Comparison of ENCODE assay signal across 18 cellular contexts in the genomic region with DNA sequence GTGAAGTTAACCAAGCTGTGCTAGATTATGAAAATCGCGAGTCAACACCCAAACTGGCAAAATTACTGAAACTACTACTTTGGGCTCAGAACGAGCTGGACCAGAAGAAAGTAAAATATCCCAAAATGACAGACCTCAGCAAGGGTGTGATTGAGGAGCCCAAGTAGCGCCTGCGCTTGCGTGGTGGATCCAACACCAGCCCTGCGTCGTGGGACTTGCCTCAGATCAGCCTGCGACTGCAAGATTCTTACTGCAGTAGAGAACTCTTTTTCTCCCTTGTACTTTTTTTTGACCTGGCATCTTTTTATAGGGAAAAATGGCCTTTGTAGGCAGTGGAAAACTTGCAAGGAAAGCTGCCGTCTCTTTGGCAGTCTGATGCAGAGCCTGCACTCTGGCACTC. TPM values are rescaled to one million over a fixed set of nuclear protein-coding genes. Genes with fewer than 3 reads are reported as not detected.
DNase-seq lines count a peak whose midpoint lies in the region; ATAC-seq, FAIRE-seq and TF ChIP-seq lines count a peak whose summit lies in the region.
"Had no signal": no experiment of that assay in that cellular context is flagged by ENCODE, and none has a peak within 500 bp of the region (broad histone marks: within the 10 kb centered on the region; RNA-seq: fewer than 3 reads in every experiment).

No MANE protein-coding gene starts in this region.

- no peak for ATAC-seq in activated naive CD8-positive, alpha-beta T cell treated with anti-CD3 and anti-CD28 coated beads, Interleukin-2, amount 10 ng/mL, durations not matched to agents 7 days and 5 days (ENCODE audit: low read depth)
- no peak for ATAC-seq in GM23338
- ATAC-seq: A549; CD8-positive, alpha-beta T cell had no signal

- no peak overlapping the region for H2AFZ ChIP-seq in GM23338
- H2AFZ ChIP-seq in hepatocyte, result no peak overlapping the region

- H3K9me2 ChIP-seq in GM23338 (ENCODE audit: insufficient read depth) (no peaks in the 10 kb centered on the region), hepatocyte (replicated peaks; ENCODE audit: insufficient read depth) (no peaks in the 10 kb centered on the region)

- WGBS in hepatocyte (ENCODE audit: low lambda C conversion rate, missing lambda C conversion rate), result 93% methylated on average over 10 of the region's 10 CpGs

- H3K36me3 ChIP-seq in GM23338 (ENCODE audit: insufficient read depth) (peaks cover 57% of the 10 kb centered on the region), kidney (ENCODE audit: control insufficient read depth in 1 of 2, insufficient read depth in 2 of 2, low read length in 2 of 2) (peaks cover 33 to 48% of the 10 kb centered on the region in 2 donors), hepatocyte (replicated peaks; ENCODE audit: insufficient read depth, low read depth) (no peaks in the 10 kb centered on the region)

- H3K4me2 ChIP-seq in GM23338 (no peak overlapping the region), hepatocyte (no peak overlapping the region)
- H3K4me2 ChIP-seq: A549 had no signal

- TF ChIP-seq CTCF in GM23338 (conservative IDR thresholded peaks at IDR 0.05; ENCODE audit: low read depth in 2 of 2) (no peak), kidney (IDR thresholded peaks at IDR 0.05; ENCODE audit: borderline replicate concordance, extremely low read depth, insufficient read depth) (no peak), hepatocyte (IDR thresholded peaks at IDR 0.05; ENCODE audit: poor library complexity) (no peak)

- H3K4me3 Mint-ChIP-seq in activated naive CD8-positive, alpha-beta T cell treated with anti-CD3 and anti-CD28 coated beads, Interleukin-2, amount 10 ng/mL, durations not matched to agents 7 days and 5 days, result no peak overlapping the region
- no peak overlapping the region for H3K4me3 Mint-ChIP-seq in activated naive CD8-positive, alpha-beta T cell treated with anti-CD3 and anti-CD28 coated beads for 36 hours
- H3K4me3 Mint-ChIP-seq in GM23338, result no peak overlapping the region
- H3K4me3 Mint-ChIP-seq in IgD-negative memory B cell, result peak overlapping the region in 1 of 4 donors; percentile 83
- H3K4me3 Mint-ChIP-seq: CD14-positive monocyte; CD8-positive, alpha-beta T cell; H9 had no signal

- H3K27ac ChIP-seq in GM23338 (ENCODE audit: low read depth), result 0 out of 2 replicates have a peak overlapping the region, but pooled peaks have one; percentile 14
- no peak overlapping the region for H3K27ac ChIP-seq in kidney (ENCODE audit: low read depth in 2 of 2, low read length in 2 of 2)
- no peak overlapping the region for H3K27ac ChIP-seq in hepatocyte
- H3K27ac ChIP-seq: A549 had no signal

- peaks cover 9% of the 10 kb centered on the region for H3K4me1 ChIP-seq in GM23338 (ENCODE audit: insufficient read depth)
- H3K4me1 ChIP-seq in kidney (ENCODE audit: control insufficient read depth in 1 of 2, insufficient read depth in 1 of 2, low read depth in 1 of 2, low read length in 2 of 2), result no peaks in the 10 kb centered on the region
- peaks cover 4% of the 10 kb centered on the region for H3K4me1 ChIP-seq in hepatocyte (ENCODE audit: insufficient read depth)

- H4K20me1 ChIP-seq in GM23338 (replicated peaks; ENCODE audit: insufficient read depth), result peaks cover 71% of the 10 kb centered on the region
- H4K20me1 ChIP-seq in hepatocyte (ENCODE audit: insufficient read depth, poor library complexity, severe bottlenecking), result peaks cover 26% of the 10 kb centered on the region

- POLR2A ChIA-PET in activated naive CD8-positive, alpha-beta T cell treated with anti-CD3 and anti-CD28 coated beads, Interleukin-2, amount 10 ng/mL, durations not matched to agents 7 days and 5 days (lab: Charles Lee), result no interaction called here

- DNase-seq in activated naive CD8-positive, alpha-beta T cell treated with anti-CD3 and anti-CD28 coated beads, Interleukin-2, amount 10 ng/mL, durations not matched to agents 7 days and 5 days, result peak; percentile 7
- DNase-seq in activated naive CD8-positive, alpha-beta T cell treated with anti-CD3 and anti-CD28 coated beads for 36 hours, result no peak
- DNase-seq in GM23338 (ENCODE audit: low spot score) (no peak), kidney (peak; percentile 24), NCI-H146 (lab: John Stamatoyannopoulos, UW) (no peak), hepatocyte (ENCODE audit: low spot score) (no peak), NCI-H2081 (lab: John Stamatoyannopoulos, UW) (no peak)
- DNase-seq: CD8-positive, alpha-beta T cell; COR-L47; DND-41; GDM1; GOT3; H9 had no signal

- H3F3A ChIP-seq in GM23338 (replicated peaks; ENCODE audit: low read depth), result peaks cover 29% of the 10 kb centered on the region

- H3K79me2 ChIP-seq in GM23338 (replicated peaks; ENCODE audit: insufficient read depth) (peaks cover 100% of the 10 kb centered on the region), hepatocyte (peaks cover 67% of the 10 kb centered on the region)

- FAIRE-seq in kidney (lab: Jason Lieb, UNC), result no peak
- FAIRE-seq: A549, GM12892 had no signal

- H3K9ac ChIP-seq in kidney (ENCODE audit: low read length in 2 of 2), result no peak overlapping the region

- H3K4me1 Mint-ChIP-seq in activated naive CD8-positive, alpha-beta T cell treated with anti-CD3 and anti-CD28 coated beads, Interleukin-2, amount 10 ng/mL, durations not matched to agents 7 days and 5 days, result peaks cover 12% of the 10 kb centered on the region
- peaks cover 21% of the 10 kb centered on the region for H3K4me1 Mint-ChIP-seq in activated naive CD8-positive, alpha-beta T cell treated with anti-CD3 and anti-CD28 coated beads for 36 hours
- peaks cover 4% of the 10 kb centered on the region; the same call in 2 of the 3 replicates for H3K4me1 Mint-ChIP-seq in GM23338
- H3K4me1 Mint-ChIP-seq in IgD-negative memory B cell, result peaks cover 5 to 7% (median 7%) of the 10 kb centered on the region in 3 donors

- H3K4me3 ChIP-seq in GM23338 (no peak overlapping the region), kidney (ENCODE audit: low read length in 2 of 2) (no peak overlapping the region), hepatocyte (no peak overlapping the region)
- H3K4me3 ChIP-seq: A549 had no signal

- H3K36me3 Mint-ChIP-seq in activated naive CD8-positive, alpha-beta T cell treated with anti-CD3 and anti-CD28 coated beads, Interleukin-2, amount 10 ng/mL, durations not matched to agents 7 days and 5 days, result peaks cover 37% of the 10 kb centered on the region
- H3K36me3 Mint-ChIP-seq in activated naive CD8-positive, alpha-beta T cell treated with anti-CD3 and anti-CD28 coated beads for 36 hours, result peaks cover 23% of the 10 kb centered on the region
- H3K36me3 Mint-ChIP-seq in GM23338 (ENCODE audit: low read depth) (peaks cover 88% of the 10 kb centered on the region), IgD-negative memory B cell (peaks cover 6% of the 10 kb centered on the region)

- no peaks in the 10 kb centered on the region for H3K9me3 ChIP-seq in kidney (ENCODE audit: control insufficient read depth in 1 of 2, low read length in 2 of 2)
- H3K9me3 ChIP-seq in hepatocyte (ENCODE audit: low read depth), result no peaks in the 10 kb centered on the region

- H3K27me3 ChIP-seq in GM23338 (ENCODE audit: insufficient read depth) (no peaks in the 10 kb centered on the region), hepatocyte (no peaks in the 10 kb centered on the region)

- peaks cover 1% of the 10 kb centered on the region for H3K9me3 Mint-ChIP-seq in activated naive CD8-positive, alpha-beta T cell treated with anti-CD3 and anti-CD28 coated beads, Interleukin-2, amount 10 ng/mL, durations not matched to agents 7 days and 5 days
- H3K9me3 Mint-ChIP-seq in activated naive CD8-positive, alpha-beta T cell treated with anti-CD3 and anti-CD28 coated beads for 36 hours, result peaks cover 2% of the 10 kb centered on the region
- no peaks in the 10 kb centered on the region for H3K9me3 Mint-ChIP-seq in GM23338
- H3K9me3 Mint-ChIP-seq in IgD-negative memory B cell, result no peaks in the 10 kb centered on the region
- H3K9me3 Mint-ChIP-seq: CD8-positive, alpha-beta T cell; H9 had no signal

- no peak overlapping the region for H3K27ac Mint-ChIP-seq in activated naive CD8-positive, alpha-beta T cell treated with anti-CD3 and anti-CD28 coated beads, Interleukin-2, amount 10 ng/mL, durations not matched to agents 7 days and 5 days
- H3K27ac Mint-ChIP-seq in activated naive CD8-positive, alpha-beta T cell treated with anti-CD3 and anti-CD28 coated beads for 36 hours, result no peak overlapping the region
- H3K27ac Mint-ChIP-seq in GM23338 (no peak overlapping the region), IgD-negative memory B cell (peak overlapping the region in 2 of 3 donors; percentile 74 to 86)
- H3K27ac Mint-ChIP-seq: CD14-positive monocyte; CD8-positive, alpha-beta T cell had no signal

- H3K27me3 Mint-ChIP-seq in activated naive CD8-positive, alpha-beta T cell treated with anti-CD3 and anti-CD28 coated beads, Interleukin-2, amount 10 ng/mL, durations not matched to agents 7 days and 5 days, result no peaks in the 10 kb centered on the region
- H3K27me3 Mint-ChIP-seq in activated naive CD8-positive, alpha-beta T cell treated with anti-CD3 and anti-CD28 coated beads for 36 hours, result no peaks in the 10 kb centered on the region
- H3K27me3 Mint-ChIP-seq in GM23338 (ENCODE audit: insufficient read depth, low read depth, poor library complexity) (peaks cover 2% of the 10 kb centered on the region), IgD-negative memory B cell (no peaks in the 10 kb centered on the region)

- intact Hi-C loops in kidney (cut with DNase I), result no loop called here

RNA-seq across cellular contexts. Expression of a gene that starts 6.8 kb away (rescaled TPM):
- total RNA-seq in activated naive CD8-positive, alpha-beta T cell treated with anti-CD3 and anti-CD28 coated beads, Interleukin-2, amount 10 ng/mL, durations not matched to agents 7 days and 5 days, result 10 to 100 TPM; 42.1 to 43.0 TPM
- 10 to 100 TPM; 47.6 to 48.5 TPM for total RNA-seq in activated naive CD8-positive, alpha-beta T cell treated with anti-CD3 and anti-CD28 coated beads for 36 hours
- 102 and 106 TPM in 2 replicates for total RNA-seq in GM23338 (2014; rRNA removed; shearing (Covaris generic))
- polyA plus RNA-seq in GM23338 (2016; fragmentation: Nextera tagmentation; extraction: Ambion mirVana), result 41.7 and 41.8 TPM in 2 replicates
- 12.1 TPM for polyA plus RNA-seq in IgD-negative memory B cell
- total RNA-seq in kidney, result 37.3 TPM
- polyA plus RNA-seq in kidney (ENCODE audit: insufficient read depth, low read depth, low replicate concordance), result 16.4 TPM
- 35.4 and 35.5 TPM in 2 replicates for total RNA-seq in hepatocyte
- 16.5 and 17.9 TPM in 2 replicates for polyA plus RNA-seq in hepatocyte

RNA-seq across cellular contexts. Expression of a gene that starts 7.8 kb away (rescaled TPM):
- total RNA-seq in activated naive CD8-positive, alpha-beta T cell treated with anti-CD3 and anti-CD28 coated beads, Interleukin-2, amount 10 ng/mL, durations not matched to agents 7 days and 5 days, result 10 to 100 TPM; 40.9 to 43.5 TPM
- 10 to 100 TPM; 49.7 to 52.1 TPM for total RNA-seq in activated naive CD8-positive, alpha-beta T cell treated with anti-CD3 and anti-CD28 coated beads for 36 hours
- 24.2 and 32.0 TPM in 2 replicates for total RNA-seq in GM23338 (2014; rRNA removed; shearing (Covaris generic))
- 36.1 and 39.3 TPM in 2 replicates for polyA plus RNA-seq in GM23338 (2016; fragmentation: Nextera tagmentation; extraction: Ambion mirVana)
- 4.1 TPM for polyA plus RNA-seq in IgD-negative memory B cell
- total RNA-seq in kidney, result 9.5 TPM
- 2.0 TPM for polyA plus RNA-seq in kidney (ENCODE audit: insufficient read depth, low read depth, low replicate concordance)
- 17.3 and 26.9 TPM in 2 replicates for total RNA-seq in hepatocyte
- 83.9 and 113 TPM in 2 replicates for polyA plus RNA-seq in hepatocyte
- total RNA-seq: HT1080 had no signal

RNA-seq across cellular contexts. Expression of a gene that starts 18.4 kb away (rescaled TPM):
- 100 to 1,000 TPM; 100 to 104 TPM for total RNA-seq in activated naive CD8-positive, alpha-beta T cell treated with anti-CD3 and anti-CD28 coated beads, Interleukin-2, amount 10 ng/mL, durations not matched to agents 7 days and 5 days
- total RNA-seq in activated naive CD8-positive, alpha-beta T cell treated with anti-CD3 and anti-CD28 coated beads for 36 hours, result 10 to 100 TPM; 46.3 to 47.2 TPM
- 147 and 162 TPM in 2 replicates for total RNA-seq in GM23338 (2014; rRNA removed; shearing (Covaris generic))
- polyA plus RNA-seq in GM23338 (2016; fragmentation: Nextera tagmentation; extraction: Ambion mirVana) (61.5 and 72.4 TPM in 2 replicates), IgD-negative memory B cell (42.8 TPM), kidney (ENCODE audit: insufficient read depth, low read depth, low replicate concordance) (23.0 TPM), hepatocyte (23.7 and 26.5 TPM in 2 replicates)
- total RNA-seq in kidney (67.9 TPM), hepatocyte (31.5 and 31.6 TPM in 2 replicates)

Comparison
In these comparisons a context has a peak if more than half of its experiments do, and no peak if none do; other contexts are left out.
1. DNase-seq: peak in activated naive CD8-positive, alpha-beta T cell treated with anti-CD3 and anti-CD28 coated beads, Interleukin-2, amount 10 ng/mL, durations not matched to agents 7 days and 5 days (single experiment) and kidney (single experiment); none in activated naive CD8-positive, alpha-beta T cell treated with anti-CD3 and anti-CD28 coated beads for 36 hours (single experiment), GM23338 (single experiment), NCI-H146 (single experiment), hepatocyte (single experiment) and NCI-H2081 (0 of 2).
2. H3K27ac Mint-ChIP-seq: peak in IgD-negative memory B cell (2 of 3); none in activated naive CD8-positive, alpha-beta T cell treated with anti-CD3 and anti-CD28 coated beads, Interleukin-2, amount 10 ng/mL, durations not matched to agents 7 days and 5 days (single experiment), activated naive CD8-positive, alpha-beta T cell treated with anti-CD3 and anti-CD28 coated beads for 36 hours (single experiment) and GM23338 (single experiment).